In the genomic region with DNA sequence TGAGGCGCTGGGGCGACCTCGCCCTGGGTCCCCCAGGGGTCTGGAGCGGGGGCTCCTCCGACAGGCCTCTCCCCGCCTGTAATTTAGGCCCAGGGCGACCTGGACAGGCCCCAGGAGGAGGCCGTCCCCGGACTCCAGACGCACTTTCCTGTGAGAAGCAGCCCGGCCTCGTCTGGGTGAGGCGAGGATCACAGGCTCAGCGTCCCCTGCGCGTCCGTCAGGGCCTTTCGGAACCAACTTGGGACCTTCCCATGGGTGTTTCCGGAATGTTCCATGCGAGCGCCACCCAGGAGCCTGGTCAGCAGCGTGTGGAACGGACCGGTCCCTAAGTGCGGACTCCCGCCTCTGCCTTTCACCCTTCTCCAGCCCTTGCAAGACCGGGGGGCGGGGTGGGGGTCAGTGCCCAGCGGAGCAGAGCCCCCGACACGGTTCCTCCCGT, we compare ENCODE assay signal across 10 cellular contexts. TPM values are rescaled to one million over a fixed set of nuclear protein-coding genes. Genes with fewer than 3 reads are reported as not detected.
DNase-seq lines count a peak whose midpoint lies in the region; ATAC-seq and TF ChIP-seq lines count a peak whose summit lies in the region.
"Had no signal": no experiment of that assay in that cellular context is flagged by ENCODE, and none has a peak within 500 bp of the region (broad histone marks: within the 10 kb centered on the region; RNA-seq: fewer than 3 reads in every experiment).

No MANE protein-coding gene starts in this region.

- H3K36me3 ChIP-seq in H7 (replicated peaks; ENCODE audit: control insufficient read depth, insufficient read depth, low read length) = peaks cover 3% of the 10 kb centered on the region
- H3K36me3 ChIP-seq in ascending aorta = no peaks in the 10 kb centered on the region
- no peaks in the 10 kb centered on the region for H3K36me3 ChIP-seq in lower lobe of right lung

- peaks cover 7% of the 10 kb centered on the region in 2 donors for H3K4me1 Mint-ChIP-seq in stimulated activated naive B cell treated with anti-CD40 and anti-IgM and Interleukin-4, amounts not matched to agents 10 μg/mL and 1 μg/mL and 100 μg/mL, for 72 hours

- ATAC-seq in lower lobe of right lung (peak in 1 of 2 donors; percentile 5), GM21423 (IDR thresholded peaks at IDR 0.05; ENCODE audit: unreplicated experiment) (no peak), GM19023 (IDR thresholded peaks at IDR 0.05; ENCODE audit: unreplicated experiment) (no peak)
- no peak for ATAC-seq in stimulated activated naive B cell treated with anti-CD40 and anti-IgM and Interleukin-4, amounts not matched to agents 10 μg/mL and 1 μg/mL and 100 μg/mL, for 72 hours (replicated peaks)
- ATAC-seq: activated CD8-positive, alpha-beta T cell treated with anti-CD3 and anti-CD28 coated beads for 36 hours had no signal

- H3K9me3 Mint-ChIP-seq in stimulated activated naive B cell treated with anti-CD40 and anti-IgM and Interleukin-4, amounts not matched to agents 10 μg/mL and 1 μg/mL and 100 μg/mL, for 72 hours = no peaks in the 10 kb centered on the region
- H3K9me3 Mint-ChIP-seq: activated CD8-positive, alpha-beta T cell treated with anti-CD3 and anti-CD28 coated beads for 36 hours had no signal

- H3K27ac Mint-ChIP-seq in stimulated activated naive B cell treated with anti-CD40 and anti-IgM and Interleukin-4, amounts not matched to agents 10 μg/mL and 1 μg/mL and 100 μg/mL, for 72 hours = peak overlapping the region; percentile 28
- H3K27ac Mint-ChIP-seq: activated CD8-positive, alpha-beta T cell treated with anti-CD3 and anti-CD28 coated beads for 36 hours had no signal

- H3K27ac ChIP-seq in ascending aorta (no peak overlapping the region), lower lobe of right lung (peak overlapping the region; percentile 62)

- H3K4me3 Mint-ChIP-seq in stimulated activated naive B cell treated with anti-CD40 and anti-IgM and Interleukin-4, amounts not matched to agents 10 μg/mL and 1 μg/mL and 100 μg/mL, for 72 hours = peak overlapping the region; percentile 32 to 47

- H3K4me1 ChIP-seq in ascending aorta (peaks cover 7 to 8% of the 10 kb centered on the region in 2 donors), lower lobe of right lung (peaks cover 21% of the 10 kb centered on the region)

- H3K27me3 ChIP-seq in H7 (ENCODE audit: control insufficient read depth, insufficient read depth, low read length) (no peaks in the 10 kb centered on the region), ascending aorta (peaks cover 5% of the 10 kb centered on the region), lower lobe of right lung (ENCODE audit: low read depth) (peaks cover 25% of the 10 kb centered on the region)

- intact Hi-C loops in ascending aorta (cut with DNase I) = loop anchor here (5.0 kb wide), 2 partner anchors 68 to 158 kb away; partner anchors contain the start of genes CUL4A, LAMP1 and PCID2
- intact Hi-C loops in lower lobe of right lung (cut with DNase I) = no loop called here

- peaks cover 23 to 37% of the 10 kb centered on the region in 2 donors for H3K27me3 Mint-ChIP-seq in stimulated activated naive B cell treated with anti-CD40 and anti-IgM and Interleukin-4, amounts not matched to agents 10 μg/mL and 1 μg/mL and 100 μg/mL, for 72 hours

- no peak for TF ChIP-seq CTCF in ascending aorta (IDR thresholded peaks at IDR 0.05)
- no peak for TF ChIP-seq CTCF in lower lobe of right lung (IDR thresholded peaks at IDR 0.05)

- H3K9me3 ChIP-seq in ascending aorta (no peaks in the 10 kb centered on the region), lower lobe of right lung (no peaks in the 10 kb centered on the region)

- H3K4me3 ChIP-seq in H7 (ENCODE audit: insufficient read depth, low read depth, low read length) (no peak overlapping the region), ascending aorta (peak overlapping the region; percentile 45 to 85), lower lobe of right lung (peak overlapping the region; percentile 46)

- DNase-seq in H7 (peak; percentile 77), ascending aorta (ENCODE audit: low spot score in 2 of 2) (peak in 1 of 2 donors; percentile 61), lower lobe of right lung (no peak), NCI-H1417 (lab: John Stamatoyannopoulos, UW) (no peak), T1000 (lab: John Stamatoyannopoulos, UW) (no peak)
- no peak for DNase-seq in stimulated activated naive B cell treated with anti-CD40 and anti-IgM and Interleukin-4, amounts not matched to agents 10 μg/mL and 1 μg/mL and 100 μg/mL, for 72 hours
- DNase-seq: activated CD8-positive, alpha-beta T cell treated with anti-CD3 and anti-CD28 coated beads for 36 hours; SHP77 had no signal

- H3K36me3 Mint-ChIP-seq in stimulated activated naive B cell treated with anti-CD40 and anti-IgM and Interleukin-4, amounts not matched to agents 10 μg/mL and 1 μg/mL and 100 μg/mL, for 72 hours = peaks cover 0 to 2% of the 10 kb centered on the region in 2 donors

RNA-seq across cellular contexts. Expression of gene GRTP1, which starts 1.0 kb away (rescaled TPM):
- total RNA-seq in H7 (2014; rRNA removed; shearing (Covaris generic)) = 36.5 and 55.9 TPM in 2 replicates
- total RNA-seq in ascending aorta (15.4 TPM), lower lobe of right lung (4.2 TPM)
- total RNA-seq: activated CD8-positive, alpha-beta T cell treated with anti-CD3 and anti-CD28 coated beads for 36 hours had no signal
